In the genomic region with DNA sequence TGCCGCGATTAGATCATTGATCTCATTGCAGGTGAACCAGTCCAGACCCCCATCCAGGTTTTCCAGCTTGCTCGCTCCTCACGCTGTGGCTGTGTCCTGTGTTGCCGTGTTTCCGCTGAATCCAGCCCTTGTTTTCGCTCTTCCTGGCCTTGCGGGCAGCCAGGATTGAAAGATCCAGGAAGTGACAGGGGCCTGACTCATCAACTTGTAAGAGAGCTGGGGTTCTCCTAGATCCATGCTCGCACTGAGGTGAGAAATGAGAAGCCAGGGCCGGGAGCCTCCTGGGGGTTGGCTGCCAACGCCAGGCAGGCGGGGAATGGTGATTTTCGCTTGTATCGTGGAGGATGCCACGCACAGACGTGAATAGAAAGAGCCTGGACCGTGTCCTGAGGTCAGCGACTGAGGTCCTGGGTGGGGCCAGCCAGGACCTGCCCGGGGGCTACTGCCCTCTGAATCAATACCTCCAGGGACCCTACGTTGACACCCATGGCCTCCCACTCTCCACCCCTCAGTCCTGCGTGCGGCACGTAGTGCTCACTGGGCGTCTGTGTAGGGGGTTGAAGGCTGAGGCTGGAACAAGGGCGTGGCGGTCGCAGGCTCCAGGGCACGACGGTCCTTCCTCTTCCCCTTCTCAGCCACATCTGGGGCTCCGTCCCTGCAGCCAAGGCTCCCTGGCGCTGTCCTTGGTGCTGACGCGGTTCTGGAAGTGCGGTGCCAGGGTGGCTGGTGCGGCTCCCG, we compare ENCODE assay signal across 1 cellular context.
TF ChIP-seq lines count a peak whose summit lies in the region.

No MANE protein-coding gene starts in this region.

TF ChIP-seq in Ishikawa, 13 proteins besides CTCF, POLR2A, EP300 and RAD21 (continued from another document):
- TF ChIP-seq EGR1 (IDR thresholded peaks at IDR 0.05) (no peak), TEAD4 (IDR thresholded peaks at IDR 0.05) (no peak), NFIC (IDR thresholded peaks at IDR 0.05) (peak; percentile 51)
- TF ChIP-seq, protein P1, sequence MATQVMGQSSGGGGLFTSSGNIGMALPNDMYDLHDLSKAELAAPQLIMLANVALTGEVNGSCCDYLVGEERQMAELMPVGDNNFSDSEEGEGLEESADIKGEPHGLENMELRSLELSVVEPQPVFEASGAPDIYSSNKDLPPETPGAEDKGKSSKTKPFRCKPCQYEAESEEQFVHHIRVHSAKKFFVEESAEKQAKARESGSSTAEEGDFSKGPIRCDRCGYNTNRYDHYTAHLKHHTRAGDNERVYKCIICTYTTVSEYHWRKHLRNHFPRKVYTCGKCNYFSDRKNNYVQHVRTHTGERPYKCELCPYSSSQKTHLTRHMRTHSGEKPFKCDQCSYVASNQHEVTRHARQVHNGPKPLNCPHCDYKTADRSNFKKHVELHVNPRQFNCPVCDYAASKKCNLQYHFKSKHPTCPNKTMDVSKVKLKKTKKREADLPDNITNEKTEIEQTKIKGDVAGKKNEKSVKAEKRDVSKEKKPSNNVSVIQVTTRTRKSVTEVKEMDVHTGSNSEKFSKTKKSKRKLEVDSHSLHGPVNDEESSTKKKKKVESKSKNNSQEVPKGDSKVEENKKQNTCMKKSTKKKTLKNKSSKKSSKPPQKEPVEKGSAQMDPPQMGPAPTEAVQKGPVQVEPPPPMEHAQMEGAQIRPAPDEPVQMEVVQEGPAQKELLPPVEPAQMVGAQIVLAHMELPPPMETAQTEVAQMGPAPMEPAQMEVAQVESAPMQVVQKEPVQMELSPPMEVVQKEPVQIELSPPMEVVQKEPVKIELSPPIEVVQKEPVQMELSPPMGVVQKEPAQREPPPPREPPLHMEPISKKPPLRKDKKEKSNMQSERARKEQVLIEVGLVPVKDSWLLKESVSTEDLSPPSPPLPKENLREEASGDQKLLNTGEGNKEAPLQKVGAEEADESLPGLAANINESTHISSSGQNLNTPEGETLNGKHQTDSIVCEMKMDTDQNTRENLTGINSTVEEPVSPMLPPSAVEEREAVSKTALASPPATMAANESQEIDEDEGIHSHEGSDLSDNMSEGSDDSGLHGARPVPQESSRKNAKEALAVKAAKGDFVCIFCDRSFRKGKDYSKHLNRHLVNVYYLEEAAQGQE (IDR thresholded peaks at IDR 0.05; ENCODE audit: low read depth): peak; percentile 99
TF ChIP-seq in Ishikawa: peak in this region for 9.
